ENCODE assay signal across 28 cellular contexts in the genomic region with DNA sequence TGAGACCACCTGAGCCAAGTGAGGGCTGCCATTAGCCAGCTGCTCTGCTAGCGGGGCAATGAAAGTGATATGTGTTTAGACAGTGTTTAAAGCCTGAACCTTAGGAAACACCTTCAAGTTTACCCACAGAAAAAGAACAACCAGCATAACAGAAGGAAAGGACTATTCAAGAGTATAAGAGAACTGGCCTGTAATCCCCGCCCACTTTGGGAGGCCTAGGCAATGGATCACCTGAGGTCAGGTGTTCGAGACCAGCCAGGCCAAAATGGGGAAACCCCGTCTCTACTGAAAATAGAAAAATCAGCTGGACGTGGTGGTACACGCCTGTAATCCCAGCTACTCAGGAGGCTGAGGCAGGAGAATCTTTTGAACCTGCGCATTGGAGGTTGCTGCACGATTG.
"Had no signal": no experiment of that assay in that cellular context is flagged by ENCODE, and none has a peak within 500 bp of the region (broad histone marks: within the 10 kb centered on the region; RNA-seq: fewer than 3 reads in every experiment).

No MANE protein-coding gene starts in this region.

- H3K9me3 Mint-ChIP-seq: nephron had no signal

- H3K4me1 Mint-ChIP-seq: natural killer cell; stimulated activated effector memory CD8-positive, alpha-beta T cell treated with anti-CD3 and anti-CD28 coated beads, Interleukin-12 subunit alpha, Interleukin-12 subunit beta, amount 100 ng/mL, for 72 hours; stimulated activated naive B cell treated with anti-CD40 and anti-IgM and Interleukin-4, amounts not matched to agents 10 μg/mL and 1 μg/mL and 100 μg/mL, for 72 hours had no signal

- H3K9ac ChIP-seq: parathyroid adenoma had no signal

- H3K36me3 ChIP-seq: neutrophil, ovary, right lobe of liver, sigmoid colon, stomach, thoracic aorta, thyroid gland, tibial nerve, upper lobe of left lung, uterus had no signal

- H3K36me3 Mint-ChIP-seq: natural killer cell; stimulated activated effector memory CD8-positive, alpha-beta T cell treated with anti-CD3 and anti-CD28 coated beads, Interleukin-12 subunit alpha, Interleukin-12 subunit beta, amount 100 ng/mL, for 72 hours; stimulated activated naive B cell treated with anti-CD40 and anti-IgM and Interleukin-4, amounts not matched to agents 10 μg/mL and 1 μg/mL and 100 μg/mL, for 72 hours had no signal

- H3K27me3 Mint-ChIP-seq: progenitor cell of endocrine pancreas; stimulated activated naive B cell treated with anti-CD40 and anti-IgM and Interleukin-4, amounts not matched to agents 10 μg/mL and 1 μg/mL and 100 μg/mL, for 72 hours; stimulated activated naive CD8-positive, alpha-beta T cell treated with anti-CD3 and anti-CD28 coated beads, Interleukin-15, Interleukin-2, amounts not matched to agents 100 ng/mL and 50 ng/mL, for 24 hours had no signal

- H3K9me3 ChIP-seq: neutrophil, psoas muscle, right lobe of liver, sigmoid colon, thoracic aorta, thyroid gland, upper lobe of left lung, uterus had no signal

- H3K27me3 ChIP-seq: neutrophil, ovary, right lobe of liver, sigmoid colon, stomach, thyroid gland, tibial nerve, upper lobe of left lung, uterus had no signal

- H3K27ac ChIP-seq: neutrophil, ovary, parathyroid adenoma, psoas muscle, right lobe of liver, sigmoid colon, stomach, thoracic aorta, thyroid gland, tibial nerve, upper lobe of left lung had no signal

- DNase-seq: naive thymus-derived CD4-positive, alpha-beta T cell; natural killer cell; nucleus accumbens; ovary; posterior cingulate gyrus; psoas muscle; right cardiac atrium; right lobe of liver; sigmoid colon; small intestine; stimulated activated CD4-positive, alpha-beta T cell treated with anti-CD3 and anti-CD28 coated beads, Interleukin-12 subunit alpha, Interleukin-12 subunit beta, amount 100 ng/mL, for 4 hours; stimulated activated CD4-positive, alpha-beta T cell treated with anti-CD3 and anti-CD28 coated beads, Interleukin-2, amount 100 ng/mL, for 24 hours; stimulated activated CD4-positive, alpha-beta T cell treated with anti-CD3 and anti-CD28 coated beads, Interleukin-2, amount 100 ng/mL, for 48 hours; stimulated activated CD4-positive, alpha-beta T cell treated with anti-CD3 and anti-CD28 coated beads, Interleukin-4, amount 100 ng/mL, for 24 hours; stimulated activated naive B cell treated with anti-CD40 and anti-IgM and Interleukin-4, amounts not matched to agents 10 μg/mL and 1 μg/mL and 100 μg/mL, for 72 hours; stimulated activated naive CD4-positive, alpha-beta T cell treated with Interleukin-2 at 50 U/mL for 16 hours; stomach; thyroid gland; upper lobe of left lung; uterus had no signal

- H3K4me3 ChIP-seq: ovary, psoas muscle, right lobe of liver, sigmoid colon, stomach, thoracic aorta, thyroid gland, tibial nerve, upper lobe of left lung, uterus had no signal

- H3K4me1 ChIP-seq: parathyroid adenoma, psoas muscle, right lobe of liver, stomach, thyroid gland, tibial nerve, upper lobe of left lung, uterus had no signal

- ATAC-seq: naive thymus-derived CD4-positive, alpha-beta T cell; natural killer cell; psoas muscle; right cardiac atrium; right lobe of liver; stimulated activated effector memory CD8-positive, alpha-beta T cell treated with anti-CD3 and anti-CD28 coated beads, Interleukin-12 subunit alpha, Interleukin-12 subunit beta, amount 100 ng/mL, for 72 hours; stimulated activated naive B cell treated with anti-CD40 and anti-IgM and Interleukin-4, amounts not matched to agents 10 μg/mL and 1 μg/mL and 100 μg/mL, for 72 hours had no signal

- H2AFZ ChIP-seq: parathyroid adenoma had no signal

- H3K4me3 Mint-ChIP-seq: naive thymus-derived CD4-positive, alpha-beta T cell; natural killer cell; nephron; stimulated activated effector memory CD8-positive, alpha-beta T cell treated with anti-CD3 and anti-CD28 coated beads, Interleukin-12 subunit alpha, Interleukin-12 subunit beta, amount 100 ng/mL, for 72 hours; stimulated activated naive B cell treated with anti-CD40 and anti-IgM and Interleukin-4, amounts not matched to agents 10 μg/mL and 1 μg/mL and 100 μg/mL, for 72 hours; stimulated activated naive CD8-positive, alpha-beta T cell treated with anti-CD3 and anti-CD28 coated beads, Interleukin-15, Interleukin-2, amounts not matched to agents 100 ng/mL and 50 ng/mL, for 24 hours had no signal

- H3K79me2 ChIP-seq: parathyroid adenoma had no signal

- H3K27ac Mint-ChIP-seq: naive thymus-derived CD4-positive, alpha-beta T cell; natural killer cell; nephron; progenitor cell of endocrine pancreas; stimulated activated effector memory CD8-positive, alpha-beta T cell treated with anti-CD3 and anti-CD28 coated beads, Interleukin-12 subunit alpha, Interleukin-12 subunit beta, amount 100 ng/mL, for 72 hours; stimulated activated naive B cell treated with anti-CD40 and anti-IgM and Interleukin-4, amounts not matched to agents 10 μg/mL and 1 μg/mL and 100 μg/mL, for 72 hours; stimulated activated naive CD8-positive, alpha-beta T cell treated with anti-CD3 and anti-CD28 coated beads, Interleukin-15, Interleukin-2, amounts not matched to agents 100 ng/mL and 50 ng/mL, for 24 hours had no signal
